ENCODE assay signal across 13 cellular contexts in the genomic region with DNA sequence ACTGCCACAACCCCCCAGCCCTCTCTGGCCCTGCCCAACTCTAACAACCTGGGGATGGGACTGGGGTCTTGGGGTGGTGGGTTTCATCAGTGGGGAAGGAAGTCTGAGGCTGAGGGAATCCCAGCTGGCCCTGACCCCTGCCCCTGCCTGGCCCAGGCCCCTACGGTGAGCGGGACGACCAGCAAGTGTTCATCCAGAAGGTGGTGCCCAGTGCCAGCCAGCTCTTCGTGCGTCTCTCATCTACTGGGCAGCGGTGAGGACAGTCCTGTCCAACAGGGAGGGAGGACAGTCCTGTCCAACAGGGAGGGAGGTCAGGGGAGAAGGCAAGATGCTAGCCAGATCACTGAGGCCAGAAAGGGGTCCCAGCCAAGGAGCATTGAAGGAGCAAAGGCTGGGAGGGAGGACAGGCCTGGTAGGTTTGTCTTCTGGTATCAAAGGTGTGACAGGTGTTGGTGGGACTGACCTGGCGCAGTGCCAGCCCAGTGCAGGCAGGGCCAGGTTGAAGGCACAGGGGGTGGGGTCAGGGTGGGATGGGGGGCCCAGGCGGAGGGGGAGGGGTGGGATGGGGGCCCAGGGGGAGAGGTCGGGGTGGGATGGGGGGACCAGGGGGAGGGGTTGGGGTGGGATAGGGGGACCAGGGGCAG. TPM values are rescaled to one million over a fixed set of nuclear protein-coding genes. Genes with fewer than 3 reads are reported as not detected.
DNase-seq lines count a peak whose midpoint lies in the region; ATAC-seq, FAIRE-seq and TF ChIP-seq lines count a peak whose summit lies in the region.
"Had no signal": no experiment of that assay in that cellular context is flagged by ENCODE, and none has a peak within 500 bp of the region (broad histone marks: within the 10 kb centered on the region; RNA-seq: fewer than 3 reads in every experiment).

No MANE protein-coding gene starts in this region.

- no peak for TF ChIP-seq POLR2A in A549 (IDR thresholded peaks at IDR 0.05; ENCODE audit: low read length)

- peaks cover 42% of the 10 kb centered on the region for H3K4me1 ChIP-seq in A549
- H3K4me1 ChIP-seq in PC-9 (replicated peaks; ENCODE audit: insufficient read depth), result peaks cover 15% of the 10 kb centered on the region; the same call in 1 of the 2 replicates
- no peaks in the 10 kb centered on the region for H3K4me1 ChIP-seq in GM23248 (ENCODE audit: insufficient read depth)

- H3K4me1 Mint-ChIP-seq in CD14-positive monocyte, result peaks cover 32% of the 10 kb centered on the region
- peaks cover 45% of the 10 kb centered on the region for H3K4me1 Mint-ChIP-seq in dendritic cell treated with granulocyte-macrophage colony-stimulating factor and Interleukin-4, amounts not matched to agents 40 ng/mL and 50 ng/mL, for 4 days (ENCODE audit: low read depth)
- peaks cover 6% of the 10 kb centered on the region for H3K4me1 Mint-ChIP-seq in activated CD4-positive, alpha-beta memory T cell treated with anti-CD3 and anti-CD28 coated beads for 36 hours (ENCODE audit: low read depth)

- no peaks in the 10 kb centered on the region for H3K36me3 ChIP-seq in PC-9 (ENCODE audit: low read depth)
- H3K36me3 ChIP-seq in GM23248 (ENCODE audit: low read depth), result no peaks in the 10 kb centered on the region

- no peaks in the 10 kb centered on the region for H3K9me3 ChIP-seq in A549
- no peaks in the 10 kb centered on the region for H3K9me3 ChIP-seq in PC-9 (ENCODE audit: insufficient read depth, low read depth)
- H3K9me3 ChIP-seq in GM23248 (ENCODE audit: low read depth), result no peaks in the 10 kb centered on the region
- H3K9me3 ChIP-seq: BLaER1 treated with 17β-estradiol and CSF1 and Interleukin-3, amounts not matched to agents 10 nM and 100 nM had no signal

- H3K36me3 Mint-ChIP-seq in CD14-positive monocyte, result peaks cover 60 to 73% of the 10 kb centered on the region in 2 donors
- peaks cover 81% of the 10 kb centered on the region for H3K36me3 Mint-ChIP-seq in dendritic cell treated with granulocyte-macrophage colony-stimulating factor and Interleukin-4, amounts not matched to agents 40 ng/mL and 50 ng/mL, for 4 days (ENCODE audit: low read depth)
- peaks cover 22% of the 10 kb centered on the region for H3K36me3 Mint-ChIP-seq in activated CD4-positive, alpha-beta memory T cell treated with anti-CD3 and anti-CD28 coated beads for 36 hours

- H4K20me1 ChIP-seq in PC-9 (ENCODE audit: insufficient read depth), result no peaks in the 10 kb centered on the region
- no peaks in the 10 kb centered on the region for H4K20me1 ChIP-seq in GM23248 (ENCODE audit: insufficient read depth)

- no peak for TF ChIP-seq RAD21 in A549 (conservative IDR thresholded peaks at IDR 0.05 in 1 of 2, IDR thresholded peaks at IDR 0.05 in 1 of 2)

- no peak overlapping the region for H3K9ac ChIP-seq in GM23248

- H3K9me3 Mint-ChIP-seq in CD14-positive monocyte, result peaks cover 0 to 4% (median 2%) of the 10 kb centered on the region in 7 donors
- H3K9me3 Mint-ChIP-seq in dendritic cell treated with granulocyte-macrophage colony-stimulating factor and Interleukin-4, amounts not matched to agents 40 ng/mL and 50 ng/mL, for 4 days, result no peaks in the 10 kb centered on the region
- H3K9me3 Mint-ChIP-seq in activated CD4-positive, alpha-beta memory T cell treated with anti-CD3 and anti-CD28 coated beads for 36 hours, result no peaks in the 10 kb centered on the region

- no peaks in the 10 kb centered on the region for H3K9me2 ChIP-seq in PC-9 (ENCODE audit: insufficient read depth)
- H3K9me2 ChIP-seq in GM23248 (ENCODE audit: insufficient read depth), result no peaks in the 10 kb centered on the region

- no peak for TF ChIP-seq CTCF in A549 (IDR thresholded peaks at IDR 0.05)
- TF ChIP-seq CTCF in CD14-positive monocyte (IDR thresholded peaks at IDR 0.05), result no peak
- no peak for TF ChIP-seq CTCF in PC-9 (conservative IDR thresholded peaks at IDR 0.05)

- H3K4me2 ChIP-seq in A549 (peak overlapping the region; percentile 20; the same call in 1 of the 3 replicates), PC-9 (no peak overlapping the region), GM23248 (ENCODE audit: unreplicated experiment) (no peak overlapping the region)

- peak overlapping the region in 6 of 7 donors; percentile 20 to 73 (median 59) for H3K27ac Mint-ChIP-seq in CD14-positive monocyte
- H3K27ac Mint-ChIP-seq in dendritic cell treated with granulocyte-macrophage colony-stimulating factor and Interleukin-4, amounts not matched to agents 40 ng/mL and 50 ng/mL, for 4 days, result peak overlapping the region; percentile 4
- no peak overlapping the region for H3K27ac Mint-ChIP-seq in activated CD4-positive, alpha-beta memory T cell treated with anti-CD3 and anti-CD28 coated beads for 36 hours

- POLR2A ChIA-PET in A549 (lab: Yijun Ruan, JAX), result interaction anchor here (1.1 kb wide), 1 partner anchor 18 kb away, joined by 3 read pairs; no protein-coding TSS in a partner anchor
- POLR2A ChIA-PET in PC-9 (lab: Charles Lee; ENCODE audit: unreplicated experiment), result no interaction called here
- POLR2A ChIA-PET in activated CD4-positive, alpha-beta memory T cell treated with anti-CD3 and anti-CD28 coated beads for 36 hours (lab: Charles Lee), result interaction anchor here (0.6 kb wide), 1 partner anchor 10 kb away, joined by 3 read pairs; no protein-coding TSS in a partner anchor

- no TSS peak for BruUV-seq in PC-9 (replicated peaks; lab: Mats Ljungman, UMichigan)

- CTCF ChIA-PET in A549 (lab: Yijun Ruan, JAX) (interaction anchor here (0.5 to 35.2 kb wide), 5 partner anchors 11 to 819 kb away, joined by 3 to 2247 read pairs (median 19); a partner anchor contains a TSS), PC-9 (lab: Charles Lee) (no interaction called here)
- CTCF ChIA-PET in activated CD4-positive, alpha-beta memory T cell treated with anti-CD3 and anti-CD28 coated beads for 36 hours (lab: Charles Lee), result no interaction called here

- no peak for FAIRE-seq in A549 (lab: Jason Lieb, UNC)
- FAIRE-seq: H1 had no signal

- H3K27me3 ChIP-seq in PC-9 (ENCODE audit: insufficient read depth, low read depth) (no peaks in the 10 kb centered on the region), GM23248 (replicated peaks; ENCODE audit: insufficient read depth) (no peaks in the 10 kb centered on the region)
- H3K27me3 ChIP-seq: BLaER1 treated with 17β-estradiol and CSF1 and Interleukin-3, amounts not matched to agents 10 nM and 100 nM had no signal

- intact Hi-C loops in CD14-positive monocyte (cut with micrococcal nuclease) (no loop called here), PC-9 (cut with micrococcal nuclease; ENCODE audit: unreplicated experiment) (no loop called here)
- intact Hi-C loops in dendritic cell treated with granulocyte-macrophage colony-stimulating factor and Interleukin-4, amounts not matched to agents 40 ng/mL and 50 ng/mL, for 4 days (cut with micrococcal nuclease), result no loop called here
- intact Hi-C loops in activated CD4-positive, alpha-beta memory T cell treated with anti-CD3 and anti-CD28 coated beads for 36 hours (cut with micrococcal nuclease), result no loop called here

- H2AFZ ChIP-seq in PC-9 (no peak overlapping the region), GM23248 (no peak overlapping the region)

- H3F3A ChIP-seq in PC-9 (ENCODE audit: insufficient read depth, low read depth) (peaks cover 23% of the 10 kb centered on the region), GM23248 (ENCODE audit: insufficient read depth) (peaks cover 13% of the 10 kb centered on the region; the same call in 1 of the 2 replicates)

- no peak overlapping the region for H3K4me3 ChIP-seq in A549
- no peak overlapping the region for H3K4me3 ChIP-seq in PC-9
- H3K4me3 ChIP-seq in GM23248, result no peak overlapping the region
- H3K4me3 ChIP-seq: BLaER1 treated with 17β-estradiol and CSF1 and Interleukin-3, amounts not matched to agents 10 nM and 100 nM had no signal

- no peak for DNase-seq in A549 (ENCODE audit: low read depth in 1 of 2, low spot score in 1 of 2)
- no peak for DNase-seq in CD14-positive monocyte (ENCODE audit: low spot score)
- DNase-seq in NCI-H2171 treated with DMSO at 0.1 percent for 48 hours (lab: John Stamatoyannopoulos, UW), result peak; percentile 87
- no peak for DNase-seq in PC-9
- no peak for DNase-seq in activated CD4-positive, alpha-beta memory T cell treated with anti-CD3 and anti-CD28 coated beads for 36 hours
- DNase-seq in GM23248, result no peak
- DNase-seq: COR-L47, GF-D8, NCI-H2029, NCI-H774 had no signal

- in situ Hi-C loops in GM23248 (cut with MboI), result no loop called here

- peaks cover 2 to 6% (median 3%) of the 10 kb centered on the region in 3 donors for H3K27me3 Mint-ChIP-seq in CD14-positive monocyte (ENCODE audit: low read depth in 3 of 3)
- peaks cover 4% of the 10 kb centered on the region for H3K27me3 Mint-ChIP-seq in dendritic cell treated with granulocyte-macrophage colony-stimulating factor and Interleukin-4, amounts not matched to agents 40 ng/mL and 50 ng/mL, for 4 days
- H3K27me3 Mint-ChIP-seq in activated CD4-positive, alpha-beta memory T cell treated with anti-CD3 and anti-CD28 coated beads for 36 hours, result no peaks in the 10 kb centered on the region

- TF ChIP-seq EP300 in A549 (IDR thresholded peaks at IDR 0.05), result no peak

- WGBS in A549 (ENCODE audit: missing lambda C conversion rate), result 94% methylated on average over 7 of the region's 9 CpGs
- 81 to 87% methylated on average over 9 of the region's 9 CpGs for WGBS in GM23248 (ENCODE audit: low coverage in 1 of 2, low lambda C conversion rate in 2 of 2, missing lambda C conversion rate in 2 of 2), 2 experiments

- no peaks in the 10 kb centered on the region for H3K79me2 ChIP-seq in PC-9 (ENCODE audit: low read depth)
- H3K79me2 ChIP-seq in GM23248 (ENCODE audit: insufficient read depth), result no peaks in the 10 kb centered on the region

- no peak overlapping the region for H3K4me3 Mint-ChIP-seq in CD14-positive monocyte
- no peak overlapping the region for H3K4me3 Mint-ChIP-seq in dendritic cell treated with granulocyte-macrophage colony-stimulating factor and Interleukin-4, amounts not matched to agents 40 ng/mL and 50 ng/mL, for 4 days
- H3K4me3 Mint-ChIP-seq in activated CD4-positive, alpha-beta memory T cell treated with anti-CD3 and anti-CD28 coated beads for 36 hours, result no peak overlapping the region

- ATAC-seq in A549, result no peak

- peak overlapping the region; percentile 44 to 75; a peak in 4 of 6 replicates for H3K27ac ChIP-seq in A549
- H3K27ac ChIP-seq in PC-9, result no peak overlapping the region
- no peak overlapping the region for H3K27ac ChIP-seq in GM23248

RNA-seq across cellular contexts. Expression of a gene that starts 12.1 kb away (rescaled TPM):
- 23.1 and 32.0 TPM in 2 replicates for polyA plus RNA-seq in A549 (2011; rRNA removed)
- 65.2 and 69.3 TPM in 2 replicates for polyA plus RNA-seq in A549 (2012; cell fraction: cytosol; rRNA removed)
- 475 and 611 TPM in 2 replicates for polyA plus RNA-seq in A549 (2012; cell fraction: nucleus; rRNA removed)
- polyA plus RNA-seq in A549 (2017; fragmentation: RNase III; extraction: RNeasy Plus Mini Kit Qiagen cat#74134 plus additional on column Dnase treatment), result 37.7 to 51.1 TPM (median 43.2 TPM) in 3 replicates
- polyA minus RNA-seq in A549 (2011; rRNA and poly(A)+ RNA removed), result 16.3 and 26.9 TPM in 2 replicates
- polyA plus RNA-seq in CD14-positive monocyte, result 1 to 10 TPM; 3.8 to 8.0 TPM
- 163 and 203 TPM in 2 replicates for total RNA-seq in PC-9 (2021)
- total RNA-seq in activated CD4-positive, alpha-beta memory T cell treated with anti-CD3 and anti-CD28 coated beads for 36 hours, result 100 to 1,000 TPM; 178 to 182 TPM
- 18.0 and 18.3 TPM in 2 replicates for total RNA-seq in GM23248 (2014; rRNA removed; shearing (Covaris generic))
- 45.5 and 47.2 TPM in 2 replicates for polyA plus RNA-seq in GM23248 (2016; fragmentation: Nextera tagmentation; extraction: Ambion mirVana)

RNA-seq across cellular contexts. Expression of a gene that starts 12.4 kb away (rescaled TPM):
- polyA plus RNA-seq in A549 (2011; rRNA removed) (75.2 and 79.7 TPM in 2 replicates), A549 (2017; fragmentation: RNase III; extraction: RNeasy Plus Mini Kit Qiagen cat#74134 plus additional on column Dnase treatment) (94.9 to 128 TPM (median 123 TPM) in 3 replicates), CD14-positive monocyte (100 to 1,000 TPM; 234 to 284 TPM), GM23248 (2016; fragmentation: Nextera tagmentation; extraction: Ambion mirVana) (62.2 and 66.4 TPM in 2 replicates)
- polyA plus RNA-seq in A549 (2012; cell fraction: cytosol; rRNA removed), result 163 and 237 TPM in 2 replicates
- 317 and 432 TPM in 2 replicates for polyA plus RNA-seq in A549 (2012; cell fraction: nucleus; rRNA removed)
- 133 and 167 TPM in 2 replicates for polyA minus RNA-seq in A549 (2011; rRNA and poly(A)+ RNA removed)
- 90.1 and 93.7 TPM in 2 replicates for total RNA-seq in PC-9 (2021)
- 100 to 1,000 TPM; 112 to 126 TPM for total RNA-seq in activated CD4-positive, alpha-beta memory T cell treated with anti-CD3 and anti-CD28 coated beads for 36 hours
- total RNA-seq in GM23248 (2014; rRNA removed; shearing (Covaris generic)), result 27.8 and 36.3 TPM in 2 replicates

Comparison
In these comparisons a context has a peak if more than half of its experiments do, and no peak if none do; other contexts are left out.
1. H3K27ac ChIP-seq: peak in A549 (2 of 2); none in PC-9 (single experiment) and GM23248 (single experiment).